ENCODE assay signal across 20 cellular contexts in the genomic region with DNA sequence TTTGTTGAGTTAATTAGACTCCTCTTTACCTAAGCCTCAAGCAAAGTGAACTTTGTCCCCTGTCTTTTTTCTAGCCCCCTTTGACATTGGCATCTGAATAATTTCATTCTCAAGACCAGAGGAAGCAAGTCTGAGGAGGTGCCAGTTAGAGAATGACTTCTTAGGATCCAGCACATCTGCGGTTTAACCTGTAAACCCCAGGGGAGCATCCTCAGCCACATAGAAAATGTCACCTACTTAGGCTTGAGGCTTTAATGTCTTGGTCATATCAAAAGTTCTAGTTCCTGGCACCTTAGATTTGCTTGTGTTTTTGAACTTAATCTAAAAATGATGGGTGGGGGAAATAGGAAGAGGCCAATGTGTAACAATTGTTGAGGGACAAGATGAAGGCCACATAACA.
"Had no signal": no experiment of that assay in that cellular context is flagged by ENCODE, and none has a peak within 500 bp of the region (broad histone marks: within the 10 kb centered on the region; RNA-seq: fewer than 3 reads in every experiment).

No MANE protein-coding gene starts in this region.

- H3K36me3 Mint-ChIP-seq: activated CD4-positive, alpha-beta memory T cell treated with anti-CD3 and anti-CD28 coated beads for 36 hours; T-cell; type B pancreatic cell had no signal

- H3K27me3 ChIP-seq: dorsolateral prefrontal cortex, esophagus muscularis mucosa, left lung, right atrium auricular region had no signal

- ATAC-seq: left lung, T-cell had no signal

- H3K27ac ChIP-seq: dorsolateral prefrontal cortex, esophagus muscularis mucosa, left lung, right atrium auricular region had no signal

- H3K4me3 Mint-ChIP-seq: activated CD4-positive, alpha-beta memory T cell treated with anti-CD3 and anti-CD28 coated beads for 36 hours; activated naive CD4-positive, alpha-beta T cell treated with anti-CD3 and anti-CD28 coated beads, Interleukin-2, amount 10 ng/mL, durations not matched to agents 7 days and 5 days; nephron; stimulated activated naive CD8-positive, alpha-beta T cell treated with anti-CD3 and anti-CD28 coated beads, Interleukin-15, Interleukin-2, amounts not matched to agents 100 ng/mL and 50 ng/mL, for 24 hours; T-cell; type B pancreatic cell had no signal

- DNase-seq: activated CD4-positive, alpha-beta memory T cell treated with anti-CD3 and anti-CD28 coated beads for 36 hours; activated CD4-positive, alpha-beta T cell treated with anti-CD3 and anti-CD28 coated beads for 1 hour; activated CD8-positive, alpha-beta memory T cell treated with anti-CD3 and anti-CD28 coated beads, Interleukin-2, amount 50 U/mL, for 48 hours; activated naive CD4-positive, alpha-beta T cell treated with anti-CD3 and anti-CD28 coated beads, Interleukin-2, amount 10 ng/mL, durations not matched to agents 7 days and 5 days; amniotic stem cell; dorsolateral prefrontal cortex; hypothalamus; kidney; left lung; mammary epithelial cell; occipital lobe; stimulated activated CD4-positive, alpha-beta T cell treated with anti-CD3 and anti-CD28 coated beads, Interleukin-15, amount 100 ng/mL, for 24 hours; stimulated activated CD4-positive, alpha-beta T cell treated with anti-CD3 and anti-CD28 coated beads, Interleukin-4, amount 100 ng/mL, for 1 hour; T-cell; T-helper 9 cell had no signal

- H3K9me3 ChIP-seq: esophagus muscularis mucosa, left lung, right atrium auricular region had no signal

- H3K27ac Mint-ChIP-seq: activated CD4-positive, alpha-beta memory T cell treated with anti-CD3 and anti-CD28 coated beads for 36 hours; activated naive CD4-positive, alpha-beta T cell treated with anti-CD3 and anti-CD28 coated beads, Interleukin-2, amount 10 ng/mL, durations not matched to agents 7 days and 5 days; nephron; stimulated activated naive CD8-positive, alpha-beta T cell treated with anti-CD3 and anti-CD28 coated beads, Interleukin-15, Interleukin-2, amounts not matched to agents 100 ng/mL and 50 ng/mL, for 24 hours; T-cell; type B pancreatic cell had no signal

- H3K4me3 ChIP-seq: dorsolateral prefrontal cortex, esophagus muscularis mucosa, left lung, right atrium auricular region had no signal

- H3K27me3 Mint-ChIP-seq: T-cell, type B pancreatic cell had no signal

- H3K36me3 ChIP-seq: esophagus muscularis mucosa, left lung, right atrium auricular region had no signal

- H3K4me1 Mint-ChIP-seq: nephron had no signal

- H3K4me1 ChIP-seq: right atrium auricular region had no signal

- H3K9me3 Mint-ChIP-seq: activated naive CD4-positive, alpha-beta T cell treated with anti-CD3 and anti-CD28 coated beads, Interleukin-2, amount 10 ng/mL, durations not matched to agents 7 days and 5 days; nephron; stimulated activated naive CD8-positive, alpha-beta T cell treated with anti-CD3 and anti-CD28 coated beads, Interleukin-15, Interleukin-2, amounts not matched to agents 100 ng/mL and 50 ng/mL, for 24 hours; T-cell; type B pancreatic cell had no signal
